8 cellular contexts compared by ENCODE assay signal in the genomic region with DNA sequence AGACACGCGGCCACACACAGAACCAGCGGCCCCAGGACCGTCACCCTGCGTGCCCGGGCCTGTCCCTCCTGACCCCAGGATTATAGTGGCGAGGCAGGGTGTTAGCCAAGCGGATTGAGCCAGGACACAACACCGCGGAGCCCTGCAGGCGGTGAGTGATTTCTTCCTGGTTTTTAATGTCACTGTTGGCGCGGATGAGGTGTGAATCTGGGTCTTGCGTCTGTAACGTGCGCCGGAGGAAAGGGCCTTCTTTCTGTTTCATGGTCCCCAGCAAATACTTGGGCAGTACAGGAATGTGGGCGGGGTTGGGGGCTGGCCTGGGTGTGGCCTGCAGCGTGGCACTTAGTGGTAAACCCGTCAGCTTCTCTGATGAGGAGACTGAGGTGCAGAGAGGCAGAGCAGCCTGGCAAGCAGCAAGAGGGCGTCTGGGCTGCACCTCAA.
DNase-seq lines count a peak whose midpoint lies in the region; ATAC-seq and TF ChIP-seq lines count a peak whose summit lies in the region.
"Not testable (repeated sequence)": the region's sequence is repeated elsewhere in the genome, so short reads cannot be mapped to it uniquely, and the experiment has no call there.

No MANE protein-coding gene starts in this region.

- peaks cover 16% of the 10 kb centered on the region for H3K4me1 Mint-ChIP-seq in Calu3 (ENCODE audit: low read depth, unreplicated experiment)

- H3K36me3 Mint-ChIP-seq in Calu3 (ENCODE audit: insufficient read depth, unreplicated experiment), result peaks cover 29% of the 10 kb centered on the region

- H3K23ac ChIP-seq in IMR-90 (ENCODE audit: low read depth, low read length), result not testable (repeated sequence)

- not testable (repeated sequence) for TF ChIP-seq CTCF in Calu3 (IDR thresholded peaks at IDR 0.05; ENCODE audit: unreplicated experiment); IMR-90 (conservative IDR thresholded peaks at IDR 0.05; ENCODE audit: low read depth, low read length); left lung (IDR thresholded peaks at IDR 0.05); transverse colon (IDR thresholded peaks at IDR 0.05)

- intact Hi-C loops in Calu3 (cut with micrococcal nuclease; ENCODE audit: unreplicated experiment); IMR-90 (cut with micrococcal nuclease); Right ventricle myocardium superior (cut with DNase I); left lung (cut with DNase I); transverse colon (cut with DNase I; ENCODE audit: low total_unique reads): not testable (repeated sequence)

- peak overlapping the region; percentile 77; the same call in 1 of the 2 replicates for H4K5ac ChIP-seq in IMR-90 (ENCODE audit: low read depth, low read length)

- TF ChIP-seq EP300 in transverse colon (IDR thresholded peaks at IDR 0.05; ENCODE audit: low read depth), result not testable (repeated sequence)

- not testable (repeated sequence) for BruUV-seq in Calu3 (replicated peaks; lab: Mats Ljungman, UMichigan); IMR-90 (replicated peaks; lab: Mats Ljungman, UMichigan)

- H3K56ac ChIP-seq in IMR-90 (ENCODE audit: extremely low read depth, insufficient read depth, low read length), result not testable (repeated sequence)

- H4K20me1 ChIP-seq in IMR-90 (ENCODE audit: insufficient read depth, low read length), result not testable (repeated sequence)

- TF ChIP-seq RAD21 in IMR-90 (IDR thresholded peaks at IDR 0.05; ENCODE audit: low read length), result not testable (repeated sequence)

- peak overlapping the region; percentile 75 for H4K91ac ChIP-seq in IMR-90 (ENCODE audit: insufficient read depth, low read depth, low read length)

- not testable (repeated sequence) for H3K27me3 Mint-ChIP-seq in Calu3 (ENCODE audit: unreplicated experiment)

- peak overlapping the region; percentile 61; the same call in 1 of the 2 replicates for H3K4ac ChIP-seq in IMR-90 (ENCODE audit: low read depth, low read length)

- not testable (repeated sequence) for H3K9me3 ChIP-seq in IMR-90 (ENCODE audit: control insufficient read depth, insufficient read depth, low read length); left lung; mucosa of stomach (ENCODE audit: control insufficient read depth, low read length); transverse colon

- peak overlapping the region; percentile 81; the same call in 1 of the 2 replicates for H2BK120ac ChIP-seq in IMR-90 (ENCODE audit: low read depth, low read length)

- not testable (repeated sequence) for H3K4me3 ChIP-seq in IMR-90 (ENCODE audit: insufficient read depth, low read depth, low read length); left lung; transverse colon
- H3K4me3 ChIP-seq in mucosa of stomach (ENCODE audit: low read length), result peak overlapping the region; percentile 19

- peak overlapping the region; percentile 22 for H3K27ac Mint-ChIP-seq in Calu3 (ENCODE audit: unreplicated experiment)

- dilution Hi-C loops in IMR-90 (cut with HindIII; ENCODE audit: low sequenced_read_pairs, unreplicated experiment), result not testable (repeated sequence)

- WGBS in IMR-90 (ENCODE audit: extremely low coverage in 2 of 2, insufficient read length in 1 of 2), 2 experiments, result 53% methylated on average over 13 of the region's 21 CpGs; no CpG with 5 or more reads in 1 of the 2 experiments
- WGBS in transverse colon (ENCODE audit: low coverage in 1 of 2), 2 donors, result 47% methylated on average over 17 of the region's 21 CpGs; no CpG with 5 or more reads in 1 of the 2 donors

- POLR2A ChIA-PET in IMR-90 (lab: Charles Lee; ENCODE audit: unreplicated experiment), result not testable (repeated sequence)

- H4K8ac ChIP-seq in IMR-90 (ENCODE audit: low read depth in 2 of 2, low read length in 2 of 2), result peak overlapping the region; percentile 74 to 83; a peak in 3 of 4 replicates

- H2BK5ac ChIP-seq in IMR-90 (ENCODE audit: low read depth, low read length, poor library complexity, severe bottlenecking), result not testable (repeated sequence)

- H3K14ac ChIP-seq in IMR-90 (replicated peaks; ENCODE audit: low read depth, low read length), result peak overlapping the region; percentile 21; the same call in 1 of the 2 replicates

- CTCF ChIA-PET in Calu3 (lab: Charles Lee); IMR-90 (lab: Yijun Ruan, JAX): not testable (repeated sequence)

- H2AK9ac ChIP-seq in IMR-90 (replicated peaks; ENCODE audit: low read depth, low read length, poor library complexity), result not testable (repeated sequence)

- H3K4me3 Mint-ChIP-seq in Calu3 (ENCODE audit: low read depth, unreplicated experiment), result peak overlapping the region; percentile 44

- not testable (repeated sequence) for TF ChIP-seq POLR2A in IMR-90 (IDR thresholded peaks at IDR 0.05; ENCODE audit: low read depth, low read length); transverse colon (IDR thresholded peaks at IDR 0.05)

- H3K79me1 ChIP-seq in IMR-90 (ENCODE audit: low read depth in 1 of 2, low read length in 2 of 2), result not testable (repeated sequence)

- H2AK5ac ChIP-seq in IMR-90 (ENCODE audit: low read depth, low read length), result peak overlapping the region; percentile 95

- ATAC-seq in IMR-90 (ENCODE audit: low read depth), result peak; percentile 61
- ATAC-seq in Right ventricle myocardium superior (ENCODE audit: poor library complexity), result not testable (repeated sequence)
- ATAC-seq in left lung, result peak; percentile 72

- peak overlapping the region; percentile 63 for H2AFZ ChIP-seq in IMR-90 (replicated peaks; ENCODE audit: low read length, poor library complexity)

- peak overlapping the region; percentile 34; the same call in 1 of the 2 replicates for H3K27ac ChIP-seq in IMR-90 (ENCODE audit: insufficient read depth, low read length)
- not testable (repeated sequence) for H3K27ac ChIP-seq in left lung, transverse colon

- DNase-seq in Calu3, result peak; percentile 85
- not testable (repeated sequence) for DNase-seq in IMR-90, left lung
- peak; percentile 41 for DNase-seq in activated effector memory CD4-positive, alpha-beta T cell treated with anti-CD3 and anti-CD28 coated beads, Interleukin-2, amount 50 U/mL, for 16 hours
- DNase-seq in dermis microvascular lymphatic vessel endothelial cell (ENCODE audit: low read depth in 2 of 2), result peak; percentile 15 to 36
- peak; percentile 51 for DNase-seq in Right ventricle myocardium superior
- peak; percentile 55 for DNase-seq in transverse colon

- H3K9me3 Mint-ChIP-seq in Calu3 (ENCODE audit: low read depth, unreplicated experiment), result not testable (repeated sequence)

- H3K36me3 ChIP-seq in IMR-90 (ENCODE audit: control insufficient read depth, insufficient read depth, low read length); left lung; mucosa of stomach (ENCODE audit: control insufficient read depth, insufficient read depth, low read length); transverse colon: not testable (repeated sequence)

- H2BK15ac ChIP-seq in IMR-90 (ENCODE audit: low read depth, low read length), result peak overlapping the region; percentile 13; the same call in 1 of the 3 replicates

- not testable (repeated sequence) for H3K4me2 ChIP-seq in IMR-90 (ENCODE audit: low read depth, low read length)

- not testable (repeated sequence) for H3K27me3 ChIP-seq in IMR-90 (ENCODE audit: control insufficient read depth, insufficient read depth, low read length); left lung; mucosa of stomach (ENCODE audit: control insufficient read depth, insufficient read depth, low read length); transverse colon

- H3K18ac ChIP-seq in IMR-90 (ENCODE audit: low read depth, low read length), result peak overlapping the region; percentile 60; the same call in 1 of the 2 replicates

- in situ Hi-C loops in IMR-90 (cut with MboI; ENCODE audit: low sequenced_read_pairs), result loop anchor here (25.0 kb wide), 1 partner anchor 289 kb away; a partner anchor contains a TSS
- in situ Hi-C loops in transverse colon (cut with MboI; ENCODE audit: low pct_ligation_motif_present in 1 of 4, low pct_unique_long_range_greater_than_20kb in 1 of 4, low sequenced_read_pairs in 3 of 4), result not testable (repeated sequence)

- peak overlapping the region; percentile 35; the same call in 1 of the 2 replicates for H2BK20ac ChIP-seq in IMR-90 (ENCODE audit: low read depth, low read length)

- not testable (repeated sequence) for H3K4me1 ChIP-seq in IMR-90 (ENCODE audit: control insufficient read depth, insufficient read depth, low read length); left lung; mucosa of stomach (ENCODE audit: control insufficient read depth, insufficient read depth, low read length); transverse colon

- H3K9ac ChIP-seq in IMR-90 (ENCODE audit: low read depth, low read length), result not testable (repeated sequence)
- H3K9ac ChIP-seq in mucosa of stomach (ENCODE audit: low read length), result peak overlapping the region; percentile 43

- not testable (repeated sequence) for H3K9me1 ChIP-seq in IMR-90 (ENCODE audit: insufficient read depth, low read length)
